ENCODE assay signal across 9 cellular contexts in the genomic region with DNA sequence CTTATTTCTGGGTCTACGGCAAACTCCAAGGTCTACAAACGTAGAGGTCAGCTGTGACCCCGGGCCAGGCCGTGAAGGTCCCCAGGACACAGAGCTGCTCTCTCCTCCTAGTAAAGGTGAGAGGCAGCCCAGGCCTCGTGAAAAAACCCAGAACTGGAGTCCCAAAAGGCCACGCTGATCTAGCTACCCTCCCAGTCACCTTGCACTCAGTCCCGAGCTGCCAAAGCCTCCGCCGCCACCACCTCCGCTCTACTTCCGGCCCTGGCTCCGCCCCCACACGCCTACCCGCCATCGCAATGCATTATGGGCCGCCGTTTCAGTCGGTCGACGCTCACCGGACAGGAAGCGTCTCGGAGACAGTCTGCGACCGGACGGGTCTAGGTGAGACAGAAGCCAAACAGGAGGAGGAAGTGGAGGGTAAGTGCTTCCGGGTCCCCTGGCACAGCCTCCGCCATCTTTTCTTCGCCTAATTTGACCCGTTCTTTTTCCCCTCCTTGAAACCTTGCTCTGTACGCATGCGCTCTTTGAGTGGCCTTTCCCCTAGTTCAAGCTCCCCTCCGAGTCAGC.
DNase-seq lines count a peak whose midpoint lies in the region; ATAC-seq, FAIRE-seq and TF ChIP-seq lines count a peak whose summit lies in the region.
"Had no signal": no experiment of that assay in that cellular context is flagged by ENCODE, and none has a peak within 500 bp of the region (broad histone marks: within the 10 kb centered on the region; RNA-seq: fewer than 3 reads in every experiment).

A gene with protein sequence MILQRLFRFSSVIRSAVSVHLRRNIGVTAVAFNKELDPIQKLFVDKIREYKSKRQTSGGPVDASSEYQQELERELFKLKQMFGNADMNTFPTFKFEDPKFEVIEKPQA (minus strand): TSS at position 251 of the 567 bp plus-strand sequence. CDS start 5,110 bp downstream, outside the sequence.
A gene (plus strand): TSS at position 319 of the 567 bp plus-strand sequence. CDS start 6,627 bp downstream, outside the sequence.

- TF ChIP-seq CTCF in AG09309 (IDR thresholded peaks at IDR 0.05; ENCODE audit: control insufficient read depth, insufficient read depth, low read depth, low read length, missing control alignments) = no peak

- H3K4me3 ChIP-seq in AG09309 (ENCODE audit: control insufficient read depth, low read depth, low read length) = peak within 1 kb of the TSS; percentile 90

- ATAC-seq in GM19025 (IDR thresholded peaks at IDR 0.05; ENCODE audit: low read depth, unreplicated experiment) = peak; percentile 84
- peak; percentile 90 for ATAC-seq in HG03342 (IDR thresholded peaks at IDR 0.05; ENCODE audit: unreplicated experiment)
- ATAC-seq in central memory CD8-positive, alpha-beta T cell (replicated peaks; ENCODE audit: extremely low read depth, poor library complexity, severe bottlenecking) = peak; percentile 94

- H3K4me1 Mint-ChIP-seq in central memory CD8-positive, alpha-beta T cell = peaks cover 48% of the 10 kb centered on the region

- peak within 1 kb of the TSS; percentile 97 for H3K27ac Mint-ChIP-seq in central memory CD8-positive, alpha-beta T cell (ENCODE audit: low read depth)

- DNase-seq in AG09309 (ENCODE audit: low read depth) (peak; percentile 96), NCI-H446 (lab: John Stamatoyannopoulos, UW) (peak; percentile 99)
- peak; percentile 96 for DNase-seq in activated CD4-positive, CD25-positive, alpha-beta regulatory T cell treated with anti-CD3 and anti-CD28 coated beads, Interleukin-2, amount 50 U/mL, for 16 hours (ENCODE audit: low read depth, low spot score)
- peak; percentile 96 to 99 for DNase-seq in central memory CD8-positive, alpha-beta T cell (ENCODE audit: low spot score in 2 of 2)
- DNase-seq in stimulated activated CD4-positive, alpha-beta T cell treated with anti-CD3 and anti-CD28 coated beads, Interleukin-12 subunit alpha, Interleukin-12 subunit beta, amount 100 ng/mL, for 4 hours = peak; percentile 98

- H3K27me3 Mint-ChIP-seq in central memory CD8-positive, alpha-beta T cell = no peaks in the 10 kb centered on the region

- peaks cover 26% of the 10 kb centered on the region for H3K36me3 Mint-ChIP-seq in central memory CD8-positive, alpha-beta T cell (ENCODE audit: insufficient read depth)

- FAIRE-seq in islet of Langerhans (lab: Jason Lieb, UNC) = peak; percentile 74
- FAIRE-seq: colon had no signal

- no peaks in the 10 kb centered on the region for H3K9me3 Mint-ChIP-seq in central memory CD8-positive, alpha-beta T cell

- H3K4me3 Mint-ChIP-seq in central memory CD8-positive, alpha-beta T cell = peak within 1 kb of the TSS; percentile 95

Comparison
In these comparisons a context has a peak if more than half of its experiments do, and no peak if none do; other contexts are left out.
1. Peak in every context shown above with its lines: DNase-seq, ATAC-seq and H3K4me3 ChIP-seq.